1 cellular context compared by ENCODE assay signal in the genomic region with DNA sequence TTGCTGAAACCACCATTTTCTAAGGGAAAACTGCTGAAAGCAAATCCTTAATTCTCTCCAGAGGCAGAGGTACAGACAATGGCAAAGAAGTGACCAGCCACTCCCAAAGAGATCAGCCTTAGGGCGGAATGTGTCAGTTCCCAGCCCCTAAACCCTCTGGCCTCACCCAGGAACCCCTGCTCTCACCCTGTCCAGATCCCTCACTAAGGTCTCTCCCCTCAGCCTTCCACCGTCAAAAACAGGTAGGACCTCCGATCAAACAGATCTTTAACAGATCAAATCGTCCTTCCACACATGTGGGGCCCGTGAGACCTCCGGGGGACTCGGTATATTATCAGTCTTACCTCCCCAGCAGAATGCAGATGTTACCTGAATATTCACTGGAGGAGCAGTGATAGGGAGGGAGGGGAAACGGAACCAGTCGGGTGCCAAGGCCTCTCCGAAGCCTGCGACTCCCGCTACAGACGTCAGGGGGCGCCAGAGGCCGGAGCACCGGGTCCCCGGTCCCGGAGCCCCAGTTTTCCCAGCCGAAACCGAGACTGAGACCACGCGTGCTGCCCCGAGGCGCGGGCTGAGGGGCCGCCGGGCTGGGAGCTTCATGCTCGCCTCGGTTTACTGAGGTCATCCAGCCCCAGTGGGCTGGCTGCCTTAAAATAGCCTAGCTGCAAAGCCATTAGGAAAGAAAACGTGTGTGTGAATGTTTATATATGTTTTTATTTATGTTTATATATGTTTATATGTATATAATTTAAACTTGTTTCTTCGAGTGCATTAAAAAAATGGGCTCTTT.
TF ChIP-seq lines count a peak whose summit lies in the region.

No MANE protein-coding gene starts in this region.

TF ChIP-seq in IMR-90, 13 proteins besides CTCF, POLR2A, EP300 and RAD21:
- TF ChIP-seq, protein P1, sequence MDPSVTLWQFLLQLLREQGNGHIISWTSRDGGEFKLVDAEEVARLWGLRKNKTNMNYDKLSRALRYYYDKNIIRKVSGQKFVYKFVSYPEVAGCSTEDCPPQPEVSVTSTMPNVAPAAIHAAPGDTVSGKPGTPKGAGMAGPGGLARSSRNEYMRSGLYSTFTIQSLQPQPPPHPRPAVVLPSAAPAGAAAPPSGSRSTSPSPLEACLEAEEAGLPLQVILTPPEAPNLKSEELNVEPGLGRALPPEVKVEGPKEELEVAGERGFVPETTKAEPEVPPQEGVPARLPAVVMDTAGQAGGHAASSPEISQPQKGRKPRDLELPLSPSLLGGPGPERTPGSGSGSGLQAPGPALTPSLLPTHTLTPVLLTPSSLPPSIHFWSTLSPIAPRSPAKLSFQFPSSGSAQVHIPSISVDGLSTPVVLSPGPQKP (IDR thresholded peaks at IDR 0.05; ENCODE audit: borderline replicate concordance, low read depth, low read length): no peak
- TF ChIP-seq SMC3 (IDR thresholded peaks at IDR 0.05; ENCODE audit: low read depth, low read length) (peak; percentile 87), BHLHE40 (IDR thresholded peaks at IDR 0.05; ENCODE audit: low read depth, low read length) (0 out of 2 replicates have a peak, but pooled peaks have one; percentile 5)
TF ChIP-seq in IMR-90: peak in this region for 2.
